In genomic region chr2:233061591-233062446, GRCh38 we compare ENCODE assay signal across 1 cellular context.
TF ChIP-seq lines count a peak whose summit lies in the region.

No MANE protein-coding gene starts in this region.

TF ChIP-seq in HepG2, 621 proteins besides CTCF, POLR2A, EP300 and RAD21 (continued from another document and continues in another):
- TF ChIP-seq, protein P1, sequence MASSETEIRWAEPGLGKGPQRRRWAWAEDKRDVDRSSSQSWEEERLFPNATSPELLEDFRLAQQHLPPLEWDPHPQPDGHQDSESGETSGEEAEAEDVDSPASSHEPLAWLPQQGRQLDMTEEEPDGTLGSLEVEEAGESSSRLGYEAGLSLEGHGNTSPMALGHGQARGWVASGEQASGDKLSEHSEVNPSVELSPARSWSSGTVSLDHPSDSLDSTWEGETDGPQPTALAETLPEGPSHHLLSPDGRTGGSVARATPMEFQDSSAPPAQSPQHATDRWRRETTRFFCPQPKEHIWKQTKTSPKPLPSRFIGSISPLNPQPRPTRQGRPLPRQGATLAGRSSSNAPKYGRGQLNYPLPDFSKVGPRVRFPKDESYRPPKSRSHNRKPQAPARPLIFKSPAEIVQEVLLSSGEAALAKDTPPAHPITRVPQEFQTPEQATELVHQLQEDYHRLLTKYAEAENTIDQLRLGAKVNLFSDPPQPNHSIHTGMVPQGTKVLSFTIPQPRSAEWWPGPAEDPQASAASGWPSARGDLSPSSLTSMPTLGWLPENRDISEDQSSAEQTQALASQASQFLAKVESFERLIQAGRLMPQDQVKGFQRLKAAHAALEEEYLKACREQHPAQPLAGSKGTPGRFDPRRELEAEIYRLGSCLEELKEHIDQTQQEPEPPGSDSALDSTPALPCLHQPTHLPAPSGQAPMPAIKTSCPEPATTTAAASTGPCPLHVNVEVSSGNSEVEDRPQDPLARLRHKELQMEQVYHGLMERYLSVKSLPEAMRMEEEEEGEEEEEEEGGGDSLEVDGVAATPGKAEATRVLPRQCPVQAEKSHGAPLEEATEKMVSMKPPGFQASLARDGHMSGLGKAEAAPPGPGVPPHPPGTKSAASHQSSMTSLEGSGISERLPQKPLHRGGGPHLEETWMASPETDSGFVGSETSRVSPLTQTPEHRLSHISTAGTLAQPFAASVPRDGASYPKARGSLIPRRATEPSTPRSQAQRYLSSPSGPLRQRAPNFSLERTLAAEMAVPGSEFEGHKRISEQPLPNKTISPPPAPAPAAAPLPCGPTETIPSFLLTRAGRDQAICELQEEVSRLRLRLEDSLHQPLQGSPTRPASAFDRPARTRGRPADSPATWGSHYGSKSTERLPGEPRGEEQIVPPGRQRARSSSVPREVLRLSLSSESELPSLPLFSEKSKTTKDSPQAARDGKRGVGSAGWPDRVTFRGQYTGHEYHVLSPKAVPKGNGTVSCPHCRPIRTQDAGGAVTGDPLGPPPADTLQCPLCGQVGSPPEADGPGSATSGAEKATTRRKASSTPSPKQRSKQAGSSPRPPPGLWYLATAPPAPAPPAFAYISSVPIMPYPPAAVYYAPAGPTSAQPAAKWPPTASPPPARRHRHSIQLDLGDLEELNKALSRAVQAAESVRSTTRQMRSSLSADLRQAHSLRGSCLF (CRISPR knock-in tag; IDR thresholded peaks at IDR 0.05; ENCODE audit: borderline replicate concordance) = no peak
- TF ChIP-seq TEAD3 (CRISPR knock-in tag; optimal IDR thresholded peaks at IDR 0.05; ENCODE audit: borderline replicate concordance) = peak; percentile 86
- TF ChIP-seq, protein P2, sequence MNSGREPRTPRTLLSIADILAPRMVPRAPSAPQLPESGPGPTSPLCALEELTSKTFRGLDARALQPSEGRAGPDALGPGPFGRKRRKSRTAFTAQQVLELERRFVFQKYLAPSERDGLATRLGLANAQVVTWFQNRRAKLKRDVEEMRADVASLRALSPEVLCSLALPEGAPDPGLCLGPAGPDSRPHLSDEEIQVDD (CRISPR knock-in tag; IDR thresholded peaks at IDR 0.05; ENCODE audit: borderline replicate concordance) = no peak
- TF ChIP-seq NR2F1 (CRISPR knock-in tag; IDR thresholded peaks at IDR 0.05) = peak; percentile 81
- no peak for TF ChIP-seq CCAR2 (optimal IDR thresholded peaks at IDR 0.05; ENCODE audit: low read depth, low read length)
- TF ChIP-seq, protein P3, sequence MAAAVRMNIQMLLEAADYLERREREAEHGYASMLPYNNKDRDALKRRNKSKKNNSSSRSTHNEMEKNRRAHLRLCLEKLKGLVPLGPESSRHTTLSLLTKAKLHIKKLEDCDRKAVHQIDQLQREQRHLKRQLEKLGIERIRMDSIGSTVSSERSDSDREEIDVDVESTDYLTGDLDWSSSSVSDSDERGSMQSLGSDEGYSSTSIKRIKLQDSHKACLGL (CRISPR knock-in tag; IDR thresholded peaks at IDR 0.05) = peak; percentile 84
- TF ChIP-seq CHD2 (IDR thresholded peaks at IDR 0.05; ENCODE audit: low read depth, low read length) = no peak
- TF ChIP-seq ZBTB40 (IDR thresholded peaks at IDR 0.05) = no peak
- peak; percentile 82 for TF ChIP-seq ZBTB40 (CRISPR knock-in tag; IDR thresholded peaks at IDR 0.05)
- TF ChIP-seq ZNF317 (CRISPR knock-in tag; IDR thresholded peaks at IDR 0.05) = peak; percentile 88
- peak; percentile 48 for TF ChIP-seq MXD4 (CRISPR knock-in tag; IDR thresholded peaks at IDR 0.05)
- no peak for TF ChIP-seq GABPA (IDR thresholded peaks at IDR 0.05; ENCODE audit: low read depth, low read length)
- peak; percentile 53; the same call in 1 of the 2 replicates for TF ChIP-seq GABPA (CRISPR knock-in tag; IDR thresholded peaks at IDR 0.05; ENCODE audit: low read depth)
- TF ChIP-seq, protein P4, sequence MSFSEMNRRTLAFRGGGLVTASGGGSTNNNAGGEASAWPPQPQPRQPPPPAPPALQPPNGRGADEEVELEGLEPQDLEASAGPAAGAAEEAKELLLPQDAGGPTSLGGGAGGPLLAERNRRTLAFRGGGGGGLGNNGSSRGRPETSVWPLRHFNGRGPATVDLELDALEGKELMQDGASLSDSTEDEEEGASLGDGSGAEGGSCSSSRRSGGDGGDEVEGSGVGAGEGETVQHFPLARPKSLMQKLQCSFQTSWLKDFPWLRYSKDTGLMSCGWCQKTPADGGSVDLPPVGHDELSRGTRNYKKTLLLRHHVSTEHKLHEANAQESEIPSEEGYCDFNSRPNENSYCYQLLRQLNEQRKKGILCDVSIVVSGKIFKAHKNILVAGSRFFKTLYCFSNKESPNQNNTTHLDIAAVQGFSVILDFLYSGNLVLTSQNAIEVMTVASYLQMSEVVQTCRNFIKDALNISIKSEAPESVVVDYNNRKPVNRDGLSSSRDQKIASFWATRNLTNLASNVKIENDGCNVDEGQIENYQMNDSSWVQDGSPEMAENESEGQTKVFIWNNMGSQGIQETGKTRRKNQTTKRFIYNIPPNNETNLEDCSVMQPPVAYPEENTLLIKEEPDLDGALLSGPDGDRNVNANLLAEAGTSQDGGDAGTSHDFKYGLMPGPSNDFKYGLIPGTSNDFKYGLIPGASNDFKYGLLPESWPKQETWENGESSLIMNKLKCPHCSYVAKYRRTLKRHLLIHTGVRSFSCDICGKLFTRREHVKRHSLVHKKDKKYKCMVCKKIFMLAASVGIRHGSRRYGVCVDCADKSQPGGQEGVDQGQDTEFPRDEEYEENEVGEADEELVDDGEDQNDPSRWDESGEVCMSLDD (CRISPR knock-in tag; IDR thresholded peaks at IDR 0.05; ENCODE audit: borderline replicate concordance) = no peak; the same call in 1 of the 2 replicates
- peak; percentile 96 for TF ChIP-seq ZNF687 (CRISPR knock-in tag; IDR thresholded peaks at IDR 0.05)
- TF ChIP-seq MAFG (CRISPR knock-in tag; IDR thresholded peaks at IDR 0.05) = no peak
- TF ChIP-seq POLR2AphosphoS2 (IDR thresholded peaks at IDR 0.05; ENCODE audit: low read depth, low read length) = no peak
- no peak for TF ChIP-seq ZNF550 (CRISPR knock-in tag; IDR thresholded peaks at IDR 0.05; ENCODE audit: borderline replicate concordance)
- 0 out of 2 replicates have a peak, but pooled peaks have one; percentile 72 for TF ChIP-seq GTF3A (CRISPR knock-in tag; conservative IDR thresholded peaks at IDR 0.05)
